1 cellular context compared by ENCODE assay signal in the genomic region with DNA sequence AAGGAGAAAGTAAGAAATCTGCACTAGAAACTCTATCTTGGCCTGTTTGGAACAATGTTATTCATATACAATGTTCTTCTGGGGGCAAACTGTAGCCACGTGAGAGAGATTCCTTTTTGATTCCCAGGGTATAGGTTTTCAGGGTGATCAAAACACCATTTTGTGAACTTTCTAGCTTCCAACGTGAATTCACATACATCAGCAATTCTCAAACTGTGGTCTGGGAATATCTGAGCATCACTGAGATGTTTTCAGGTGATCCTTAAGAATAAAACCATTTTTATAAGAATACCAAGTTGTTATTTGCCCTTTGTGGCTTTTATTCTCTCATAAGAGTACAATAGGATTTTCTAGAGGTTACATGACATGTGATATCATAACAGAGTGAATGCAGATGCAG.
A peak's percentile ranks its signal among the peaks of the same experiment; 100 is the strongest.
TF ChIP-seq lines count a peak whose summit lies in the region.

No MANE protein-coding gene starts in this region.

TF ChIP-seq in K562, 482 proteins besides CTCF, POLR2A, EP300 and RAD21 (continued from another document):
- TF ChIP-seq, protein P1, sequence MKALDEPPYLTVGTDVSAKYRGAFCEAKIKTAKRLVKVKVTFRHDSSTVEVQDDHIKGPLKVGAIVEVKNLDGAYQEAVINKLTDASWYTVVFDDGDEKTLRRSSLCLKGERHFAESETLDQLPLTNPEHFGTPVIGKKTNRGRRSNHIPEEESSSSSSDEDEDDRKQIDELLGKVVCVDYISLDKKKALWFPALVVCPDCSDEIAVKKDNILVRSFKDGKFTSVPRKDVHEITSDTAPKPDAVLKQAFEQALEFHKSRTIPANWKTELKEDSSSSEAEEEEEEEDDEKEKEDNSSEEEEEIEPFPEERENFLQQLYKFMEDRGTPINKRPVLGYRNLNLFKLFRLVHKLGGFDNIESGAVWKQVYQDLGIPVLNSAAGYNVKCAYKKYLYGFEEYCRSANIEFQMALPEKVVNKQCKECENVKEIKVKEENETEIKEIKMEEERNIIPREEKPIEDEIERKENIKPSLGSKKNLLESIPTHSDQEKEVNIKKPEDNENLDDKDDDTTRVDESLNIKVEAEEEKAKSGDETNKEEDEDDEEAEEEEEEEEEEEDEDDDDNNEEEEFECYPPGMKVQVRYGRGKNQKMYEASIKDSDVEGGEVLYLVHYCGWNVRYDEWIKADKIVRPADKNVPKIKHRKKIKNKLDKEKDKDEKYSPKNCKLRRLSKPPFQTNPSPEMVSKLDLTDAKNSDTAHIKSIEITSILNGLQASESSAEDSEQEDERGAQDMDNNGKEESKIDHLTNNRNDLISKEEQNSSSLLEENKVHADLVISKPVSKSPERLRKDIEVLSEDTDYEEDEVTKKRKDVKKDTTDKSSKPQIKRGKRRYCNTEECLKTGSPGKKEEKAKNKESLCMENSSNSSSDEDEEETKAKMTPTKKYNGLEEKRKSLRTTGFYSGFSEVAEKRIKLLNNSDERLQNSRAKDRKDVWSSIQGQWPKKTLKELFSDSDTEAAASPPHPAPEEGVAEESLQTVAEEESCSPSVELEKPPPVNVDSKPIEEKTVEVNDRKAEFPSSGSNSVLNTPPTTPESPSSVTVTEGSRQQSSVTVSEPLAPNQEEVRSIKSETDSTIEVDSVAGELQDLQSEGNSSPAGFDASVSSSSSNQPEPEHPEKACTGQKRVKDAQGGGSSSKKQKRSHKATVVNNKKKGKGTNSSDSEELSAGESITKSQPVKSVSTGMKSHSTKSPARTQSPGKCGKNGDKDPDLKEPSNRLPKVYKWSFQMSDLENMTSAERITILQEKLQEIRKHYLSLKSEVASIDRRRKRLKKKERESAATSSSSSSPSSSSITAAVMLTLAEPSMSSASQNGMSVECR (CRISPR knock-in tag; IDR thresholded peaks at IDR 0.05) = no peak
- TF ChIP-seq C11orf30 (IDR thresholded peaks at IDR 0.05; ENCODE audit: low read depth) (peak; percentile 48; the same call in 1 of the 2 replicates), GATAD2A (IDR thresholded peaks at IDR 0.05) (no peak), NR3C1 (CRISPR knock-in tag; IDR thresholded peaks at IDR 0.05) (no peak), ZFPM2 (CRISPR knock-in tag; IDR thresholded peaks at IDR 0.05) (no peak), MYNN (IDR thresholded peaks at IDR 0.05) (no peak), MYNN (CRISPR knock-in tag; IDR thresholded peaks at IDR 0.05) (no peak), ZNF316 (IDR thresholded peaks at IDR 0.05) (peak; percentile 61)
- TF ChIP-seq, protein P2, sequence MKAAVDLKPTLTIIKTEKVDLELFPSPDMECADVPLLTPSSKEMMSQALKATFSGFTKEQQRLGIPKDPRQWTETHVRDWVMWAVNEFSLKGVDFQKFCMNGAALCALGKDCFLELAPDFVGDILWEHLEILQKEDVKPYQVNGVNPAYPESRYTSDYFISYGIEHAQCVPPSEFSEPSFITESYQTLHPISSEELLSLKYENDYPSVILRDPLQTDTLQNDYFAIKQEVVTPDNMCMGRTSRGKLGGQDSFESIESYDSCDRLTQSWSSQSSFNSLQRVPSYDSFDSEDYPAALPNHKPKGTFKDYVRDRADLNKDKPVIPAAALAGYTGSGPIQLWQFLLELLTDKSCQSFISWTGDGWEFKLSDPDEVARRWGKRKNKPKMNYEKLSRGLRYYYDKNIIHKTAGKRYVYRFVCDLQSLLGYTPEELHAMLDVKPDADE (conservative IDR thresholded peaks at IDR 0.05; ENCODE audit: control insufficient read depth, low read depth, low read length) = no peak
- TF ChIP-seq, protein P3, sequence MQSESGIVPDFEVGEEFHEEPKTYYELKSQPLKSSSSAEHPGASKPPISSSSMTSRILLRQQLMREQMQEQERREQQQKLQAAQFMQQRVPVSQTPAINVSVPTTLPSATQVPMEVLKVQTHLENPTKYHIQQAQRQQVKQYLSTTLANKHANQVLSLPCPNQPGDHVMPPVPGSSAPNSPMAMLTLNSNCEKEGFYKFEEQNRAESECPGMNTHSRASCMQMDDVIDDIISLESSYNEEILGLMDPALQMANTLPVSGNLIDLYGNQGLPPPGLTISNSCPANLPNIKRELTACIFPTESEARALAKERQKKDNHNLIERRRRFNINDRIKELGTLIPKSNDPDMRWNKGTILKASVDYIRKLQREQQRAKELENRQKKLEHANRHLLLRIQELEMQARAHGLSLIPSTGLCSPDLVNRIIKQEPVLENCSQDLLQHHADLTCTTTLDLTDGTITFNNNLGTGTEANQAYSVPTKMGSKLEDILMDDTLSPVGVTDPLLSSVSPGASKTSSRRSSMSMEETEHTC (IDR thresholded peaks at IDR 0.05) = no peak
